Comparison of ENCODE assay signal across 8 cellular contexts in genomic region chr19:53879145-53880037, GRCh38. TPM values are rescaled to one million over a fixed set of nuclear protein-coding genes. Genes with fewer than 3 reads are reported as not detected.
A peak's percentile ranks its signal among the peaks of the same experiment; 100 is the strongest.
DNase-seq lines count a peak whose midpoint lies in the region; ATAC-seq and TF ChIP-seq lines count a peak whose summit lies in the region.

No MANE protein-coding gene starts in this region.

- H3K4me1 Mint-ChIP-seq in nephron = peaks cover 29% of the 10 kb centered on the region
- peaks cover 28 to 43% of the 10 kb centered on the region in 2 donors for H3K4me1 Mint-ChIP-seq in stimulated activated naive B cell treated with anti-CD40 and anti-IgM and Interleukin-4, amounts not matched to agents 10 μg/mL and 1 μg/mL and 100 μg/mL, for 72 hours

- TF ChIP-seq CTCF in AG10803 (conservative IDR thresholded peaks at IDR 0.05; ENCODE audit: low read length) (no peak), fibroblast of villous mesenchyme (IDR thresholded peaks at IDR 0.05; ENCODE audit: insufficient read depth, low read depth, low read length) (no peak), nephron (IDR thresholded peaks at IDR 0.05; ENCODE audit: unreplicated experiment in 3 of 3) (no peak)

- ATAC-seq in HG03521 (IDR thresholded peaks at IDR 0.05; ENCODE audit: unreplicated experiment) = peak; percentile 70
- ATAC-seq in stimulated activated naive B cell treated with anti-CD40 and anti-IgM and Interleukin-4, amounts not matched to agents 10 μg/mL and 1 μg/mL and 100 μg/mL, for 72 hours (replicated peaks) = peak; percentile 96 to 99

- peaks cover 21% of the 10 kb centered on the region for H3K36me3 Mint-ChIP-seq in nephron (ENCODE audit: low read depth)
- H3K36me3 Mint-ChIP-seq in stimulated activated naive B cell treated with anti-CD40 and anti-IgM and Interleukin-4, amounts not matched to agents 10 μg/mL and 1 μg/mL and 100 μg/mL, for 72 hours = peaks cover 14 to 16% of the 10 kb centered on the region in 2 donors

- peak; percentile 80 for DNase-seq in AG10803 (ENCODE audit: low read depth)
- DNase-seq in GM19238 (ENCODE audit: insufficient read length, low spot score) = peak; percentile 88
- DNase-seq in RPMI7951 (ENCODE audit: low read depth) = peak; percentile 88
- peak; percentile 91 for DNase-seq in activated effector memory CD4-positive, alpha-beta T cell treated with anti-CD3 and anti-CD28 coated beads, Interleukin-2, amount 50 U/mL, for 16 hours
- peak; percentile 87 for DNase-seq in fibroblast of villous mesenchyme (ENCODE audit: low read depth)
- peak; percentile 84 for DNase-seq in stimulated activated naive B cell treated with anti-CD40 and anti-IgM and Interleukin-4, amounts not matched to agents 10 μg/mL and 1 μg/mL and 100 μg/mL, for 72 hours

- peak overlapping the region in 2 of 3 experiments; percentile 39 to 69 for H3K27ac Mint-ChIP-seq in nephron
- no peak overlapping the region for H3K27ac Mint-ChIP-seq in stimulated activated naive B cell treated with anti-CD40 and anti-IgM and Interleukin-4, amounts not matched to agents 10 μg/mL and 1 μg/mL and 100 μg/mL, for 72 hours

- H3K27me3 Mint-ChIP-seq in nephron (ENCODE audit: low read depth) = peaks cover 20% of the 10 kb centered on the region
- peaks cover 17 to 21% of the 10 kb centered on the region in 2 donors for H3K27me3 Mint-ChIP-seq in stimulated activated naive B cell treated with anti-CD40 and anti-IgM and Interleukin-4, amounts not matched to agents 10 μg/mL and 1 μg/mL and 100 μg/mL, for 72 hours

- H3K4me3 ChIP-seq in AG10803 (ENCODE audit: low read length) (peak overlapping the region; percentile 72), fibroblast of villous mesenchyme (ENCODE audit: low read depth, low read length) (peak overlapping the region; percentile 59)

- H3K9me3 Mint-ChIP-seq in nephron = no peaks in the 10 kb centered on the region
- H3K9me3 Mint-ChIP-seq in stimulated activated naive B cell treated with anti-CD40 and anti-IgM and Interleukin-4, amounts not matched to agents 10 μg/mL and 1 μg/mL and 100 μg/mL, for 72 hours = peaks cover 2 to 4% of the 10 kb centered on the region in 2 donors

- no peak overlapping the region for H3K4me3 Mint-ChIP-seq in nephron
- H3K4me3 Mint-ChIP-seq in stimulated activated naive B cell treated with anti-CD40 and anti-IgM and Interleukin-4, amounts not matched to agents 10 μg/mL and 1 μg/mL and 100 μg/mL, for 72 hours = no peak overlapping the region

RNA-seq across cellular contexts. Expression of gene PRKCG, which starts 2.6 kb away (rescaled TPM):
- total RNA-seq in RPMI7951 (2014; rRNA removed; shearing (Covaris generic)) = not detected in 2 replicates
- total RNA-seq in fibroblast of villous mesenchyme = under 0.01 and 0.43 TPM in 2 replicates

RNA-seq across cellular contexts. Expression of gene MYADM, which starts 11.7 kb away (rescaled TPM):
- total RNA-seq in RPMI7951 (2014; rRNA removed; shearing (Covaris generic)) = 26.7 and 43.0 TPM in 2 replicates
- 31.1 and 34.8 TPM in 2 replicates for total RNA-seq in fibroblast of villous mesenchyme

RNA-seq across cellular contexts. Expression of gene CACNG7, which starts 29.7 kb away (rescaled TPM):
- total RNA-seq in RPMI7951 (2014; rRNA removed; shearing (Covaris generic)) = not detected in 2 replicates
- 0.32 and 0.43 TPM in 2 replicates for total RNA-seq in fibroblast of villous mesenchyme

RNA-seq across cellular contexts. Expression of gene NLRP12, which starts 55.3 kb away (rescaled TPM):
- total RNA-seq in RPMI7951 (2014; rRNA removed; shearing (Covaris generic)) = not detected in 2 replicates
- total RNA-seq in fibroblast of villous mesenchyme = not detected in 2 replicates

Comparison
In these comparisons a context has a peak if more than half of its experiments do, and no peak if none do; other contexts are left out.
1. Peak in every context shown above with its lines: DNase-seq, ATAC-seq and H3K4me3 ChIP-seq.